ENCODE assay signal across 11 cellular contexts in the genomic region with DNA sequence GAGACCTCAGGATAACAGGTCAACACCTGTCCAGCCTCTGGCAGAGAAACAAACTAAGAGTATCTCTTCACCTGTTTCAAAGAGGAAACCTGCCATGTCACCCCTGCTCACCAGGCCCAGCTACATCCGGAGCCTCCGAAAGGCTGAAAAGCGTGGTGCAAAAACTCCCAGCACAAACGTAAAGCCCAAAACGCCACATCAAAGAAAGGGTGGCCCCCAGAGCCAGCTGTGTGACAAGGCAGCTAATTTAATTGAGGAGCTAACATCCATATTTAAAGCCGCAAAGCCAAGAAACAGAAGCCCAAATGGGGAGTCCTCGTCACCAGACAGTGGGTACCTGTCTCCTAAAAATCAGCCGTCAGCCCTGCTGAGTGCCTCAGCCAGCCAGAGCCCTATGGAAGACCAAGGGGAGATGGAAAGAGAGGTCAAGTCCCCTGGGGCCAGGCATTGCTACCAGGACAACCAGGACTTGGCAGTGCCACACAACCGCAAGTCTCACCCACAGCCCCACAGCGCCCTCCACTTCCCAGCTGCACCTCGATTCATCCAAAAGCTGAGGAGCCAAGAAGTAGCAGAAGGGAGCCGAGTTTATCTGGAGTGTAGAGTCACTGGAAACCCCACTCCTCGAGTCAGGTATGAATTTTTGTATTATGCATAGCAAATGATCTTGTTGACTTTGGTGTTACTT. TPM values are rescaled to one million over a fixed set of nuclear protein-coding genes. Genes with fewer than 3 reads are reported as not detected.
A peak's percentile ranks its signal among the peaks of the same experiment; 100 is the strongest.
DNase-seq lines count a peak whose midpoint lies in the region; ATAC-seq and TF ChIP-seq lines count a peak whose summit lies in the region.
"Had no signal": no experiment of that assay in that cellular context is flagged by ENCODE, and none has a peak within 500 bp of the region (broad histone marks: within the 10 kb centered on the region; RNA-seq: fewer than 3 reads in every experiment).

No MANE protein-coding gene starts in this region.

- H3K9me3 ChIP-seq in mucosa of descending colon: no peaks in the 10 kb centered on the region
- H3K9me3 ChIP-seq: tibial nerve had no signal

- H3K4me1 ChIP-seq in mucosa of descending colon (ENCODE audit: low read depth): no peaks in the 10 kb centered on the region

- intact Hi-C loops in mucosa of descending colon (cut with DNase I, micrococcal nuclease): no loop called here

- no peaks in the 10 kb centered on the region for H3K36me3 ChIP-seq in mucosa of descending colon (ENCODE audit: low read depth)
- H3K36me3 ChIP-seq: tibial nerve had no signal

- TF ChIP-seq CTCF in mucosa of descending colon (IDR thresholded peaks at IDR 0.05): no peak

- H3K4me3 ChIP-seq in mucosa of descending colon: no peak overlapping the region
- H3K4me3 ChIP-seq: tibial nerve had no signal

- peak; percentile 20 for ATAC-seq in mucosa of descending colon
- ATAC-seq in HG03139 (IDR thresholded peaks at IDR 0.05; ENCODE audit: unreplicated experiment): no peak

- DNase-seq in T-helper 2 cell: peak; percentile 11 to 62 (median 41)
- DNase-seq in activated T-cell treated with anti-CD3 and anti-CD28 coated beads, Interleukin-2, amount 50 U/mL, for 1 hour: peak; percentile 59
- peak in 1 of 3 donors; percentile 26 for DNase-seq in mucosa of descending colon
- DNase-seq in stimulated activated CD8-positive, alpha-beta memory T cell treated with anti-CD3 and anti-CD28 coated beads, Interleukin-4, amount 100 ng/mL, for 4 hours (ENCODE audit: low read depth in 2 of 2, low spot score in 1 of 2): peak; percentile 18 to 24
- DNase-seq in superior temporal gyrus (ENCODE audit: extremely low spot score): no peak
- DNase-seq in inferior parietal cortex (ENCODE audit: extremely low spot score): no peak
- no peak for DNase-seq in NCI-H526 (lab: John Stamatoyannopoulos, UW)
- DNase-seq: glutamatergic neuron, NCI-H1105 treated with DMSO at 0.1 percent for 48 hours had no signal

RNA-seq across cellular contexts. Expression of gene PALLD, which starts 15.1 kb away (rescaled TPM):
- total RNA-seq in mucosa of descending colon: 100 to 1,000 TPM; 112 to 663 (median 150) TPM

RNA-seq across cellular contexts. Expression of gene DDX60L, which starts 31.6 kb away (rescaled TPM):
- total RNA-seq in mucosa of descending colon: 10 to 100 TPM; 20.3 to 34.9 (median 32.1) TPM

Comparison
In these comparisons a context has a peak if more than half of its experiments do, and no peak if none do; other contexts are left out.
1. DNase-seq: peak in T-helper 2 cell (5 of 5), activated T-cell treated with anti-CD3 and anti-CD28 coated beads, Interleukin-2, amount 50 U/mL, for 1 hour (single experiment) and stimulated activated CD8-positive, alpha-beta memory T cell treated with anti-CD3 and anti-CD28 coated beads, Interleukin-4, amount 100 ng/mL, for 4 hours (2 of 2); none in superior temporal gyrus (single experiment), inferior parietal cortex (single experiment) and NCI-H526 (0 of 2).